7 cellular contexts compared by ENCODE assay signal in genomic region chr15:90884719-90885431, GRCh38. TPM values are rescaled to one million over a fixed set of nuclear protein-coding genes. Genes with fewer than 3 reads are reported as not detected.
DNase-seq lines count a peak whose midpoint lies in the region; FAIRE-seq and TF ChIP-seq lines count a peak whose summit lies in the region.
"Had no signal": no experiment of that assay in that cellular context is flagged by ENCODE, and none has a peak within 500 bp of the region (broad histone marks: within the 10 kb centered on the region; RNA-seq: fewer than 3 reads in every experiment).

No MANE protein-coding gene starts in this region.

- H3K36me3 ChIP-seq in kidney (ENCODE audit: control insufficient read depth in 1 of 2, insufficient read depth in 2 of 2, low read length in 2 of 2), result peaks cover 5 to 12% of the 10 kb centered on the region in 2 donors

- peaks cover 6 to 20% of the 10 kb centered on the region in 2 donors for H3K4me1 ChIP-seq in kidney (ENCODE audit: control insufficient read depth in 1 of 2, insufficient read depth in 1 of 2, low read depth in 1 of 2, low read length in 2 of 2)

- H3K4me3 ChIP-seq in kidney (ENCODE audit: low read length in 2 of 2), result peak overlapping the region; percentile 57 to 63

- TF ChIP-seq CTCF in kidney (IDR thresholded peaks at IDR 0.05; ENCODE audit: borderline replicate concordance, extremely low read depth, insufficient read depth), result no peak

- peak; percentile 50 to 56 for DNase-seq in activated T-cell treated with anti-CD3 and anti-CD28 coated beads, Interleukin-2, amount 50 U/mL, for 48 hours
- DNase-seq in activated T-cell treated with anti-CD3 and anti-CD28 coated beads for 4 hours, result no peak
- no peak for DNase-seq in kidney
- DNase-seq in ureter (ENCODE audit: low spot score), result peak; percentile 46
- DNase-seq in NCI-H446 treated with DMSO at 0.1 percent for 48 hours (lab: John Stamatoyannopoulos, UW), result no peak
- no peak for DNase-seq in SK-N-DZ (ENCODE audit: low spot score)
- DNase-seq: NCI-H1694 had no signal

- H3K9ac ChIP-seq in kidney (ENCODE audit: low read length in 2 of 2), result peak overlapping the region; percentile 75 to 85

- peak overlapping the region; percentile 82 to 94 for H3K27ac ChIP-seq in kidney (ENCODE audit: low read depth in 2 of 2, low read length in 2 of 2)

- no peaks in the 10 kb centered on the region for H3K9me3 ChIP-seq in kidney (ENCODE audit: control insufficient read depth in 1 of 2, low read length in 2 of 2)

- intact Hi-C loops in kidney (cut with DNase I), result no loop called here

- FAIRE-seq in kidney (lab: Jason Lieb, UNC), result no peak

RNA-seq across cellular contexts. Expression of gene FES, which starts 0.6 kb away (rescaled TPM):
- total RNA-seq in kidney (33.5 TPM), ureter (36.2 TPM)
- polyA plus RNA-seq in kidney (ENCODE audit: insufficient read depth, low read depth, low replicate concordance), result 9.3 TPM
- polyA plus RNA-seq in SK-N-DZ (2014; cell fraction: cytosol; rRNA removed), result 4.5 and 5.1 TPM in 2 replicates
- polyA plus RNA-seq in SK-N-DZ (2014; cell fraction: nucleus; rRNA removed), result 4.8 and 13.5 TPM in 2 replicates

RNA-seq across cellular contexts. Expression of gene FURIN, which starts 16.5 kb away (rescaled TPM):
- total RNA-seq in kidney (75.9 TPM), ureter (41.3 TPM)
- 36.4 TPM for polyA plus RNA-seq in kidney (ENCODE audit: insufficient read depth, low read depth, low replicate concordance)
- 6.1 and 6.3 TPM in 2 replicates for polyA plus RNA-seq in SK-N-DZ (2014; cell fraction: cytosol; rRNA removed)
- 5.4 and 10.3 TPM in 2 replicates for polyA plus RNA-seq in SK-N-DZ (2014; cell fraction: nucleus; rRNA removed)

RNA-seq across cellular contexts. Expression of gene MAN2A2, which starts 18.2 kb away (rescaled TPM):
- total RNA-seq in kidney, result 56.3 TPM
- 11.4 TPM for polyA plus RNA-seq in kidney (ENCODE audit: insufficient read depth, low read depth, low replicate concordance)
- 58.5 TPM for total RNA-seq in ureter
- polyA plus RNA-seq in SK-N-DZ (2014; cell fraction: cytosol; rRNA removed), result 8.3 and 8.6 TPM in 2 replicates
- polyA plus RNA-seq in SK-N-DZ (2014; cell fraction: nucleus; rRNA removed), result 88.2 and 151 TPM in 2 replicates

RNA-seq across cellular contexts. Expression of gene HDDC3, which starts 47.5 kb away (rescaled TPM):
- total RNA-seq in kidney, result 15.5 TPM
- 47.3 TPM for polyA plus RNA-seq in kidney (ENCODE audit: insufficient read depth, low read depth, low replicate concordance)
- 19.5 TPM for total RNA-seq in ureter
- polyA plus RNA-seq in SK-N-DZ (2014; cell fraction: cytosol; rRNA removed), result 25.1 and 25.3 TPM in 2 replicates
- polyA plus RNA-seq in SK-N-DZ (2014; cell fraction: nucleus; rRNA removed), result 17.6 and 23.1 TPM in 2 replicates

RNA-seq across cellular contexts. Expression of gene UNC45A, which starts 50.2 kb away (rescaled TPM):
- total RNA-seq in kidney (62.8 TPM), ureter (77.0 TPM)
- polyA plus RNA-seq in kidney (ENCODE audit: insufficient read depth, low read depth, low replicate concordance), result 48.9 TPM
- 32.5 and 38.0 TPM in 2 replicates for polyA plus RNA-seq in SK-N-DZ (2014; cell fraction: cytosol; rRNA removed)
- polyA plus RNA-seq in SK-N-DZ (2014; cell fraction: nucleus; rRNA removed), result 70.6 and 74.9 TPM in 2 replicates

Comparison
In these comparisons a context has a peak if more than half of its experiments do, and no peak if none do; other contexts are left out.
1. DNase-seq: peak in activated T-cell treated with anti-CD3 and anti-CD28 coated beads, Interleukin-2, amount 50 U/mL, for 48 hours (2 of 2) and ureter (single experiment); none in activated T-cell treated with anti-CD3 and anti-CD28 coated beads for 4 hours (single experiment), kidney (single experiment), NCI-H446 treated with DMSO at 0.1 percent for 48 hours (single experiment) and SK-N-DZ (single experiment).